In genomic region chr15:78771020-78771419, GRCh38 we compare ENCODE assay signal across 7 cellular contexts. TPM values are rescaled to one million over a fixed set of nuclear protein-coding genes. Genes with fewer than 3 reads are reported as not detected.
DNase-seq lines count a peak whose midpoint lies in the region; ATAC-seq lines count a peak whose summit lies in the region.
"Not testable (repeated sequence)": the region's sequence is repeated elsewhere in the genome, so short reads cannot be mapped to it uniquely, and the experiment has no call there.
"Had no signal": no experiment of that assay in that cellular context is flagged by ENCODE, and none has a peak within 500 bp of the region (broad histone marks: within the 10 kb centered on the region; RNA-seq: fewer than 3 reads in every experiment).

No MANE protein-coding gene starts in this region.

- not testable (repeated sequence) for H3K4me1 ChIP-seq in neuronal stem cell (ENCODE audit: control insufficient read depth in 2 of 2, insufficient read depth in 1 of 2, low read depth in 1 of 2, low read length in 2 of 2); aorta (ENCODE audit: control insufficient read depth in 1 of 2, insufficient read depth in 2 of 2, low read length in 2 of 2)

- peak overlapping the region; percentile 21 for H3K9ac ChIP-seq in neuronal stem cell (ENCODE audit: low read depth, low read length, poor library complexity)

- no CpG with 5 or more reads among the region's 9 CpGs for WGBS in neuronal stem cell (ENCODE audit: extremely low coverage in 2 of 2, insufficient read length in 2 of 2, insufficient replicate concordance in 1 of 2), 2 donors
- WGBS in aorta, 2 donors, result 94 to 97% methylated on average over 9 of the region's 9 CpGs

- not testable (repeated sequence) for H3K18ac ChIP-seq in neuronal stem cell (ENCODE audit: low read length)

- not testable (repeated sequence) for H3K79me1 ChIP-seq in neuronal stem cell (ENCODE audit: low read depth, low read length)

- H2BK15ac ChIP-seq in neuronal stem cell (ENCODE audit: low read length), result not testable (repeated sequence)

- peak overlapping the region; percentile 24 for H2BK5ac ChIP-seq in neuronal stem cell (ENCODE audit: low read length)

- not testable (repeated sequence) for H3K4me2 ChIP-seq in neuronal stem cell (ENCODE audit: insufficient read depth, low read length, poor library complexity, severe bottlenecking)

- not testable (repeated sequence) for H3K4ac ChIP-seq in neuronal stem cell (ENCODE audit: low read length)

- not testable (repeated sequence) for H2AK5ac ChIP-seq in neuronal stem cell (ENCODE audit: low read depth, low read length)

- not testable (repeated sequence) for H4K8ac ChIP-seq in neuronal stem cell (ENCODE audit: low read depth, low read length)

- H2AFZ ChIP-seq in neuronal stem cell (ENCODE audit: low read length), result not testable (repeated sequence)

- H3K27me3 ChIP-seq in neuronal stem cell (ENCODE audit: control insufficient read depth in 3 of 3, insufficient read depth in 3 of 3, low read depth in 1 of 3, low read length in 3 of 3); aorta (ENCODE audit: control insufficient read depth in 1 of 2, insufficient read depth in 2 of 2, low read length in 1 of 2): not testable (repeated sequence)

- H3K27me3 Mint-ChIP-seq in central memory CD8-positive, alpha-beta T cell, result not testable (repeated sequence)

- not testable (repeated sequence) for H3K9me3 Mint-ChIP-seq in central memory CD8-positive, alpha-beta T cell

- not testable (repeated sequence) for H3K4me3 Mint-ChIP-seq in central memory CD8-positive, alpha-beta T cell

- H2BK12ac ChIP-seq in neuronal stem cell (ENCODE audit: low read length), result not testable (repeated sequence)

- H4K91ac ChIP-seq in neuronal stem cell (ENCODE audit: low read depth, low read length, poor library complexity), result not testable (repeated sequence)

- not testable (repeated sequence) for ATAC-seq in central memory CD8-positive, alpha-beta T cell (replicated peaks; ENCODE audit: extremely low read depth, poor library complexity, severe bottlenecking); left ventricle myocardium superior; aorta (ENCODE audit: low FRiP score)

- H3K4me1 Mint-ChIP-seq in central memory CD8-positive, alpha-beta T cell, result not testable (repeated sequence)

- not testable (repeated sequence) for DNase-seq in central memory CD8-positive, alpha-beta T cell (ENCODE audit: low spot score in 2 of 2); neuronal stem cell (ENCODE audit: low spot score)
- DNase-seq in left ventricle myocardium superior (peak; percentile 20), islet precursor cell (peak; percentile 44), posterior vena cava (ENCODE audit: low spot score) (peak; percentile 78), aorta (peak; percentile 31 to 42)

- H3K36me3 ChIP-seq in neuronal stem cell (replicated peaks in 1 of 2; ENCODE audit: control insufficient read depth in 2 of 2, insufficient read depth in 2 of 2, low read length in 2 of 2); aorta (ENCODE audit: control insufficient read depth in 1 of 2, insufficient read depth in 2 of 2, low read length in 1 of 2): not testable (repeated sequence)

- not testable (repeated sequence) for H3K23ac ChIP-seq in neuronal stem cell (ENCODE audit: low read depth, low read length, poor library complexity)

- not testable (repeated sequence) for H3K36me3 Mint-ChIP-seq in central memory CD8-positive, alpha-beta T cell (ENCODE audit: insufficient read depth)

- peak overlapping the region; percentile 41 for H3K27ac Mint-ChIP-seq in central memory CD8-positive, alpha-beta T cell (ENCODE audit: low read depth)

- not testable (repeated sequence) for H3K14ac ChIP-seq in neuronal stem cell (ENCODE audit: low read length)

- H3K4me3 ChIP-seq in neuronal stem cell (ENCODE audit: low read length in 2 of 2); aorta (ENCODE audit: low read length in 2 of 2): not testable (repeated sequence)

- not testable (repeated sequence) for H3K27ac ChIP-seq in neuronal stem cell (replicated peaks; ENCODE audit: low read length); aorta (ENCODE audit: low read depth in 1 of 2, low read length in 2 of 2)

- H3K9me3 ChIP-seq in neuronal stem cell (replicated peaks in 1 of 2; ENCODE audit: control insufficient read depth in 2 of 2, insufficient read depth in 1 of 2, low read depth in 1 of 2, low read length in 2 of 2); aorta (ENCODE audit: control insufficient read depth, low read length): not testable (repeated sequence)

- intact Hi-C loops in left ventricle myocardium superior (cut with micrococcal nuclease); posterior vena cava (cut with DNase I); aorta (cut with DNase I): not testable (repeated sequence)

- H2BK120ac ChIP-seq in neuronal stem cell (ENCODE audit: low read depth, low read length), result not testable (repeated sequence)

RNA-seq across cellular contexts. Expression of gene ADAMTS7, which starts 40.2 kb away (rescaled TPM):
- total RNA-seq in left ventricle myocardium superior (37.9 TPM), posterior vena cava (1 to 10 TPM; 6.7 to 8.9 TPM), aorta (10 to 100 TPM; 14.7 to 23.9 TPM)
- 36.9 TPM for polyA plus RNA-seq in neuronal stem cell (2013, experiment 1 of 2)
- polyA plus RNA-seq in neuronal stem cell (2013, experiment 2 of 2), result 37.0 TPM
- 10 to 100 TPM in 1 of 2 donors, 1 to 10 TPM in 1; 3.9 to 30.0 TPM for polyA plus RNA-seq in aorta
- total RNA-seq: CD8-positive, alpha-beta T cell had no signal
